In genomic region chr1:34164510-34165381, GRCh38 we compare ENCODE assay signal across 8 cellular contexts. TPM values are rescaled to one million over a fixed set of nuclear protein-coding genes. Genes with fewer than 3 reads are reported as not detected.
A peak's percentile ranks its signal among the peaks of the same experiment; 100 is the strongest.
DNase-seq lines count a peak whose midpoint lies in the region; ATAC-seq and TF ChIP-seq lines count a peak whose summit lies in the region.

TSS of gene CSMD2 (minus strand) at chr1:34165230. CDS start at chr1:34165097, 133 bp downstream.

- DNase-seq in activated T-cell treated with anti-CD3 and anti-CD28 coated beads, Interleukin-2, amount 50 U/mL, for 72 hours = no peak
- DNase-seq in activated T-cell treated with anti-CD3 and anti-CD28 coated beads, Interleukin-2, amount 50 U/mL, for 24 hours = no peak
- DNase-seq in UCSD-AML1 (lab: John Stamatoyannopoulos, UW; ENCODE audit: unreplicated experiment) (peak; percentile 60), hepatic stellate cell (ENCODE audit: low spot score) (peak; percentile 35), retinal pigment epithelial cell (ENCODE audit: low read depth) (no peak), foreskin melanocyte (no peak)
- no peak for DNase-seq in activated CD4-positive, alpha-beta T cell treated with anti-CD3 and anti-CD28 coated beads, Interleukin-2, amount 50 U/mL, for 4 hours

- ATAC-seq in activated T-cell treated with anti-CD3 and anti-CD28 coated beads, Interleukin-2, amount 50 U/mL, for 72 hours (replicated peaks in 1 of 2) = no peak
- ATAC-seq in HG02885 (IDR thresholded peaks at IDR 0.05; ENCODE audit: poor library complexity, unreplicated experiment) = no peak

- no peaks in the 10 kb centered on the region for H3K9me3 Mint-ChIP-seq in activated T-cell treated with anti-CD3 and anti-CD28 coated beads, Interleukin-2, amount 50 U/mL, for 72 hours
- H3K9me3 Mint-ChIP-seq in activated T-cell treated with anti-CD3 and anti-CD28 coated beads, Interleukin-2, amount 50 U/mL, for 24 hours = no peaks in the 10 kb centered on the region

- H3K27me3 Mint-ChIP-seq in activated T-cell treated with anti-CD3 and anti-CD28 coated beads, Interleukin-2, amount 50 U/mL, for 72 hours (ENCODE audit: low read depth) = peaks cover 55% of the 10 kb centered on the region
- peaks cover 86% of the 10 kb centered on the region for H3K27me3 Mint-ChIP-seq in activated T-cell treated with anti-CD3 and anti-CD28 coated beads, Interleukin-2, amount 50 U/mL, for 24 hours

- peak within 1 kb of the TSS; percentile 10 for H3K4me3 ChIP-seq in retinal pigment epithelial cell (ENCODE audit: low read length)

- peak within 1 kb of the TSS; percentile 10 to 38 for H3K4me3 Mint-ChIP-seq in activated T-cell treated with anti-CD3 and anti-CD28 coated beads, Interleukin-2, amount 50 U/mL, for 72 hours
- no peak within 1 kb of the TSS for H3K4me3 Mint-ChIP-seq in activated T-cell treated with anti-CD3 and anti-CD28 coated beads, Interleukin-2, amount 50 U/mL, for 24 hours

- no peak within 1 kb of the TSS for H3K27ac Mint-ChIP-seq in activated T-cell treated with anti-CD3 and anti-CD28 coated beads, Interleukin-2, amount 50 U/mL, for 72 hours
- no peak within 1 kb of the TSS for H3K27ac Mint-ChIP-seq in activated T-cell treated with anti-CD3 and anti-CD28 coated beads, Interleukin-2, amount 50 U/mL, for 24 hours

- peaks cover 5% of the 10 kb centered on the region for H3K4me1 Mint-ChIP-seq in activated T-cell treated with anti-CD3 and anti-CD28 coated beads, Interleukin-2, amount 50 U/mL, for 72 hours (ENCODE audit: low read depth)
- H3K4me1 Mint-ChIP-seq in activated T-cell treated with anti-CD3 and anti-CD28 coated beads, Interleukin-2, amount 50 U/mL, for 24 hours (ENCODE audit: low read depth) = peaks cover 12% of the 10 kb centered on the region

- peaks cover 2% of the 10 kb centered on the region in 2 donors for H3K36me3 Mint-ChIP-seq in activated T-cell treated with anti-CD3 and anti-CD28 coated beads, Interleukin-2, amount 50 U/mL, for 72 hours (ENCODE audit: insufficient read depth in 2 of 2)
- H3K36me3 Mint-ChIP-seq in activated T-cell treated with anti-CD3 and anti-CD28 coated beads, Interleukin-2, amount 50 U/mL, for 24 hours (ENCODE audit: low read depth) = no peaks in the 10 kb centered on the region

- no peak for TF ChIP-seq CTCF in retinal pigment epithelial cell (conservative IDR thresholded peaks at IDR 0.05; ENCODE audit: low read depth, low read length)

RNA-seq across cellular contexts. Expression of gene CSMD2, which starts in this region (rescaled TPM):
- not detected for total RNA-seq in activated T-cell treated with anti-CD3 and anti-CD28 coated beads, Interleukin-2, amount 50 U/mL, for 72 hours

Comparison
In these comparisons a context has a peak if more than half of its experiments do, and no peak if none do; other contexts are left out.
1. DNase-seq: peak in UCSD-AML1 (single experiment) and hepatic stellate cell (single experiment); none in activated T-cell treated with anti-CD3 and anti-CD28 coated beads, Interleukin-2, amount 50 U/mL, for 72 hours (0 of 2), activated T-cell treated with anti-CD3 and anti-CD28 coated beads, Interleukin-2, amount 50 U/mL, for 24 hours (single experiment), retinal pigment epithelial cell (single experiment), foreskin melanocyte (single experiment) and activated CD4-positive, alpha-beta T cell treated with anti-CD3 and anti-CD28 coated beads, Interleukin-2, amount 50 U/mL, for 4 hours (0 of 2).